22 cellular contexts compared by ENCODE assay signal in genomic region chr3:99384596-99384995, GRCh38.
A peak's percentile ranks its signal among the peaks of the same experiment; 100 is the strongest.
DNase-seq lines count a peak whose midpoint lies in the region; ATAC-seq and TF ChIP-seq lines count a peak whose summit lies in the region.
"Had no signal": no experiment of that assay in that cellular context is flagged by ENCODE, and none has a peak within 500 bp of the region (broad histone marks: within the 10 kb centered on the region; RNA-seq: fewer than 3 reads in every experiment).

No MANE protein-coding gene starts in this region.

- H3K4me2 ChIP-seq in osteoblast (ENCODE audit: insufficient read depth, low read length) (no peak overlapping the region), GM23338 (no peak overlapping the region)
- H3K4me2 ChIP-seq: PC-9 had no signal

- H3K4me1 Mint-ChIP-seq in chondrocyte (ENCODE audit: low read depth) (peaks cover 50% of the 10 kb centered on the region), GM23338 (peaks cover 2% of the 10 kb centered on the region; the same call in 1 of the 3 replicates)
- H3K4me1 Mint-ChIP-seq: B cell; CD4-positive, alpha-beta memory T cell had no signal

- DNase-seq in ELR (ENCODE audit: low read depth), result peak; percentile 65
- peak; percentile 46 for DNase-seq in RKO (ENCODE audit: low spot score)
- DNase-seq in chondrocyte (ENCODE audit: low spot score), result no peak
- DNase-seq in osteoblast (ENCODE audit: insufficient read length, low spot score, missing footprints), result no peak
- DNase-seq in retina, result no peak
- DNase-seq in vagina (ENCODE audit: extremely low spot score in 2 of 2), result no peak
- DNase-seq in GM23338 (ENCODE audit: low spot score), result no peak
- DNase-seq: ACHN; CD4-positive, alpha-beta memory T cell; DND-41; NCI-H1092; NCI-H2107; NCI-H345; NCI-H69; NK-92 treated with Interleukin-12 subunit alpha and Interleukin-12 subunit beta, amount 100 ng/mL, for 24 hours; SHP77 had no signal

- H3K27me3 ChIP-seq in osteoblast (ENCODE audit: insufficient read depth, low read length) (no peaks in the 10 kb centered on the region), vagina (no peaks in the 10 kb centered on the region), GM23338 (ENCODE audit: insufficient read depth) (no peaks in the 10 kb centered on the region)

- no peaks in the 10 kb centered on the region for H3K9me2 ChIP-seq in GM23338 (ENCODE audit: insufficient read depth)

- no peak for TF ChIP-seq POLR2A in vagina (IDR thresholded peaks at IDR 0.05)

- H3K36me3 Mint-ChIP-seq in chondrocyte (ENCODE audit: low read depth), result peaks cover 16% of the 10 kb centered on the region
- no peaks in the 10 kb centered on the region for H3K36me3 Mint-ChIP-seq in GM23338 (ENCODE audit: low read depth)
- H3K36me3 Mint-ChIP-seq: CD4-positive, alpha-beta memory T cell had no signal

- H3K4me3 Mint-ChIP-seq in chondrocyte (ENCODE audit: unreplicated experiment) (no peak overlapping the region), GM23338 (no peak overlapping the region)
- H3K4me3 Mint-ChIP-seq: B cell; CD4-positive, alpha-beta memory T cell had no signal

- H3K9me3 ChIP-seq in osteoblast (ENCODE audit: low read depth, low read length), result no peaks in the 10 kb centered on the region
- peaks cover 6% of the 10 kb centered on the region for H3K9me3 ChIP-seq in vagina

- H3K4me1 ChIP-seq in osteoblast (ENCODE audit: insufficient read depth, low read length) (peaks cover 14% of the 10 kb centered on the region), vagina (no peaks in the 10 kb centered on the region), GM23338 (ENCODE audit: insufficient read depth) (no peaks in the 10 kb centered on the region)

- H3K9me3 Mint-ChIP-seq in chondrocyte (ENCODE audit: low read depth) (peaks cover 22% of the 10 kb centered on the region), GM23338 (peaks cover 3% of the 10 kb centered on the region; the same call in 2 of the 3 replicates)

- H4K20me1 ChIP-seq in osteoblast (ENCODE audit: insufficient read depth, low read length), result no peaks in the 10 kb centered on the region
- H4K20me1 ChIP-seq in GM23338 (replicated peaks; ENCODE audit: insufficient read depth), result no peaks in the 10 kb centered on the region

- H3K36me3 ChIP-seq in osteoblast (ENCODE audit: insufficient read depth, low read length), result no peaks in the 10 kb centered on the region
- H3K36me3 ChIP-seq in vagina, result no peaks in the 10 kb centered on the region
- H3K36me3 ChIP-seq in GM23338 (ENCODE audit: insufficient read depth), result no peaks in the 10 kb centered on the region

- H3K27me3 Mint-ChIP-seq in chondrocyte (ENCODE audit: low read depth) (no peaks in the 10 kb centered on the region), GM23338 (ENCODE audit: insufficient read depth, low read depth, poor library complexity) (no peaks in the 10 kb centered on the region)
- H3K27me3 Mint-ChIP-seq: B cell; CD4-positive, alpha-beta memory T cell had no signal

- TF ChIP-seq CTCF in chondrocyte (IDR thresholded peaks at IDR 0.05) (no peak), osteoblast (IDR thresholded peaks at IDR 0.05; ENCODE audit: extremely low read depth, low read depth, low read length) (no peak), vagina (IDR thresholded peaks at IDR 0.05) (no peak), GM23338 (conservative IDR thresholded peaks at IDR 0.05; ENCODE audit: low read depth in 2 of 2) (no peak)

- H2AFZ ChIP-seq in osteoblast (ENCODE audit: low read length) (peak overlapping the region; percentile 3), GM23338 (no peak overlapping the region)
- H2AFZ ChIP-seq: PC-9 had no signal

- H3K27ac ChIP-seq in osteoblast (ENCODE audit: low read depth, low read length), result no peak overlapping the region
- no peak overlapping the region for H3K27ac ChIP-seq in vagina
- H3K27ac ChIP-seq in GM23338 (ENCODE audit: low read depth), result no peak overlapping the region
- H3K27ac ChIP-seq: PC-9 had no signal

- intact Hi-C loops in vagina (cut with DNase I), result no loop called here

- no peak overlapping the region for H3K4me3 ChIP-seq in osteoblast (ENCODE audit: insufficient read depth, low read length)
- H3K4me3 ChIP-seq in vagina, result no peak overlapping the region
- H3K4me3 ChIP-seq in GM23338, result no peak overlapping the region
- H3K4me3 ChIP-seq: K562, PC-9 had no signal

- ATAC-seq in HG02642 (IDR thresholded peaks at IDR 0.05; ENCODE audit: poor library complexity, unreplicated experiment) (no peak), GM23338 (no peak)
- ATAC-seq: HCT116, K562, SK-N-SH treated with all-trans-retinoic acid at 6 μM for 48 hours had no signal

- H3F3A ChIP-seq in GM23338 (replicated peaks; ENCODE audit: low read depth), result no peaks in the 10 kb centered on the region

- H3K27ac Mint-ChIP-seq in chondrocyte (ENCODE audit: unreplicated experiment) (peak overlapping the region; percentile 70), GM23338 (no peak overlapping the region)
- H3K27ac Mint-ChIP-seq: B cell; CD4-positive, alpha-beta memory T cell had no signal

- H3K79me2 ChIP-seq in osteoblast (ENCODE audit: insufficient read depth, low read length) (no peaks in the 10 kb centered on the region), GM23338 (replicated peaks; ENCODE audit: insufficient read depth) (no peaks in the 10 kb centered on the region)

TF ChIP-seq in GM23338, 12 proteins besides CTCF, POLR2A, EP300 and RAD21:
- TF ChIP-seq POLR2AphosphoS5 (IDR thresholded peaks at IDR 0.05; ENCODE audit: low read depth) (no peak), EZH2phosphoT487 (IDR thresholded peaks at IDR 0.05; ENCODE audit: unreplicated experiment) (no peak), EZH2 (IDR thresholded peaks at IDR 0.05; ENCODE audit: low read depth, unreplicated experiment) (no peak), STAT1 (IDR thresholded peaks at IDR 0.05; ENCODE audit: unreplicated experiment) (no peak), NANOG (IDR thresholded peaks at IDR 0.05; ENCODE audit: borderline replicate concordance) (no peak), CREB1 (CRISPR knock-in tag; IDR thresholded peaks at IDR 0.05; ENCODE audit: low read depth) (no peak), JUNB (IDR thresholded peaks at IDR 0.05; ENCODE audit: unreplicated experiment) (no peak), ZNF114 (CRISPR knock-in tag; IDR thresholded peaks at IDR 0.05) (no peak)
- TF ChIP-seq, protein P1, sequence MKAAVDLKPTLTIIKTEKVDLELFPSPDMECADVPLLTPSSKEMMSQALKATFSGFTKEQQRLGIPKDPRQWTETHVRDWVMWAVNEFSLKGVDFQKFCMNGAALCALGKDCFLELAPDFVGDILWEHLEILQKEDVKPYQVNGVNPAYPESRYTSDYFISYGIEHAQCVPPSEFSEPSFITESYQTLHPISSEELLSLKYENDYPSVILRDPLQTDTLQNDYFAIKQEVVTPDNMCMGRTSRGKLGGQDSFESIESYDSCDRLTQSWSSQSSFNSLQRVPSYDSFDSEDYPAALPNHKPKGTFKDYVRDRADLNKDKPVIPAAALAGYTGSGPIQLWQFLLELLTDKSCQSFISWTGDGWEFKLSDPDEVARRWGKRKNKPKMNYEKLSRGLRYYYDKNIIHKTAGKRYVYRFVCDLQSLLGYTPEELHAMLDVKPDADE (IDR thresholded peaks at IDR 0.05), result no peak
- TF ChIP-seq, protein P2, sequence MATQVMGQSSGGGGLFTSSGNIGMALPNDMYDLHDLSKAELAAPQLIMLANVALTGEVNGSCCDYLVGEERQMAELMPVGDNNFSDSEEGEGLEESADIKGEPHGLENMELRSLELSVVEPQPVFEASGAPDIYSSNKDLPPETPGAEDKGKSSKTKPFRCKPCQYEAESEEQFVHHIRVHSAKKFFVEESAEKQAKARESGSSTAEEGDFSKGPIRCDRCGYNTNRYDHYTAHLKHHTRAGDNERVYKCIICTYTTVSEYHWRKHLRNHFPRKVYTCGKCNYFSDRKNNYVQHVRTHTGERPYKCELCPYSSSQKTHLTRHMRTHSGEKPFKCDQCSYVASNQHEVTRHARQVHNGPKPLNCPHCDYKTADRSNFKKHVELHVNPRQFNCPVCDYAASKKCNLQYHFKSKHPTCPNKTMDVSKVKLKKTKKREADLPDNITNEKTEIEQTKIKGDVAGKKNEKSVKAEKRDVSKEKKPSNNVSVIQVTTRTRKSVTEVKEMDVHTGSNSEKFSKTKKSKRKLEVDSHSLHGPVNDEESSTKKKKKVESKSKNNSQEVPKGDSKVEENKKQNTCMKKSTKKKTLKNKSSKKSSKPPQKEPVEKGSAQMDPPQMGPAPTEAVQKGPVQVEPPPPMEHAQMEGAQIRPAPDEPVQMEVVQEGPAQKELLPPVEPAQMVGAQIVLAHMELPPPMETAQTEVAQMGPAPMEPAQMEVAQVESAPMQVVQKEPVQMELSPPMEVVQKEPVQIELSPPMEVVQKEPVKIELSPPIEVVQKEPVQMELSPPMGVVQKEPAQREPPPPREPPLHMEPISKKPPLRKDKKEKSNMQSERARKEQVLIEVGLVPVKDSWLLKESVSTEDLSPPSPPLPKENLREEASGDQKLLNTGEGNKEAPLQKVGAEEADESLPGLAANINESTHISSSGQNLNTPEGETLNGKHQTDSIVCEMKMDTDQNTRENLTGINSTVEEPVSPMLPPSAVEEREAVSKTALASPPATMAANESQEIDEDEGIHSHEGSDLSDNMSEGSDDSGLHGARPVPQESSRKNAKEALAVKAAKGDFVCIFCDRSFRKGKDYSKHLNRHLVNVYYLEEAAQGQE (IDR thresholded peaks at IDR 0.05; ENCODE audit: unreplicated experiment), result no peak

Comparison
In these comparisons a context has a peak if more than half of its experiments do, and no peak if none do; other contexts are left out.
1. DNase-seq: peak in ELR (single experiment) and RKO (single experiment); none in chondrocyte (single experiment), osteoblast (single experiment), retina (single experiment), vagina (0 of 2) and GM23338 (single experiment).